23 cellular contexts compared by ENCODE assay signal in genomic region chr6:33720998-33721397, GRCh38. TPM values are rescaled to one million over a fixed set of nuclear protein-coding genes. Genes with fewer than 3 reads are reported as not detected.
DNase-seq lines count a peak whose midpoint lies in the region; ATAC-seq and TF ChIP-seq lines count a peak whose summit lies in the region.
"Had no signal": no experiment of that assay in that cellular context is flagged by ENCODE, and none has a peak within 500 bp of the region (broad histone marks: within the 10 kb centered on the region; RNA-seq: fewer than 3 reads in every experiment).

No MANE protein-coding gene starts in this region.

- intact Hi-C loops in ovary (cut with DNase I), result no loop called here

- no peaks in the 10 kb centered on the region for H3K36me3 ChIP-seq in ovary
- H3K36me3 ChIP-seq: ascending aorta, BLaER1, Peyer's patch, tibial artery had no signal

- DNase-seq in DMS153 (lab: John Stamatoyannopoulos, UW) (peak; percentile 14), DMS153 treated with DMSO at 0.1 percent for 48 hours (lab: John Stamatoyannopoulos, UW; ENCODE audit: unreplicated experiment) (no peak), NCI-H146 treated with DMSO at 0.1 percent for 48 hours (lab: John Stamatoyannopoulos, UW; ENCODE audit: unreplicated experiment) (peak; percentile 18), left lobe of liver (ENCODE audit: low spot score) (no peak), epidermal melanocyte (ENCODE audit: insufficient read length, low spot score) (no peak), T-helper 2 cell (no peak), ovary (no peak)
- peak; percentile 27 for DNase-seq in stimulated activated naive B cell treated with anti-CD40 and anti-IgM and Interleukin-4, amounts not matched to agents 10 μg/mL and 1 μg/mL and 100 μg/mL, for 72 hours
- DNase-seq: activated naive CD4-positive, alpha-beta T cell treated with anti-CD3 and anti-CD28 coated beads, Interleukin-2, amount 50 U/mL, for 16 hours; activated T-cell treated with anti-CD3 and anti-CD28 coated beads, Interleukin-2, amount 50 U/mL, for 48 hours; cerebellar nuclear complex; DMS 273 treated with DMSO at 0.1 percent for 48 hours; glutamatergic neuron; left ventricle myocardium inferior; NCI-H1105; NCI-H524 treated with DMSO at 0.1 percent for 48 hours; Peyer's patch; retina; tibial artery had no signal

- H3K27ac Mint-ChIP-seq in stimulated activated naive B cell treated with anti-CD40 and anti-IgM and Interleukin-4, amounts not matched to agents 10 μg/mL and 1 μg/mL and 100 μg/mL, for 72 hours, result no peak overlapping the region

- WGBS in ovary, 3 donors, result 85 to 93% (median 88%) methylated on average over 1 of the region's 1 CpG

- no peak for TF ChIP-seq POLR2A in ovary (IDR thresholded peaks at IDR 0.05)

- no peak for TF ChIP-seq EP300 in ovary (IDR thresholded peaks at IDR 0.05)

- no peak for TF ChIP-seq CTCF in ovary (IDR thresholded peaks at IDR 0.05)

- H3K27ac ChIP-seq in ovary, result no peak overlapping the region
- H3K27ac ChIP-seq: ascending aorta, BLaER1, KMS-11, tibial artery had no signal

- peak; percentile 3 for ATAC-seq in left lobe of liver
- peak; percentile 85 to 86 for ATAC-seq in stimulated activated naive B cell treated with anti-CD40 and anti-IgM and Interleukin-4, amounts not matched to agents 10 μg/mL and 1 μg/mL and 100 μg/mL, for 72 hours (replicated peaks)
- ATAC-seq: activated CD4-positive, CD25-positive, alpha-beta regulatory T cell treated with anti-CD3 and anti-CD28 coated beads, Interleukin-2, amount 50 U/mL, for 24 hours had no signal

- no peak overlapping the region for H3K4me3 ChIP-seq in ovary
- H3K4me3 ChIP-seq: ascending aorta, BLaER1, left ventricle myocardium inferior, Peyer's patch, tibial artery had no signal

- peaks cover 4% of the 10 kb centered on the region for H3K4me1 ChIP-seq in ovary (ENCODE audit: insufficient read depth)

- no peak overlapping the region for H3K4me3 Mint-ChIP-seq in stimulated activated naive B cell treated with anti-CD40 and anti-IgM and Interleukin-4, amounts not matched to agents 10 μg/mL and 1 μg/mL and 100 μg/mL, for 72 hours

- no peaks in the 10 kb centered on the region for H3K9me3 Mint-ChIP-seq in stimulated activated naive B cell treated with anti-CD40 and anti-IgM and Interleukin-4, amounts not matched to agents 10 μg/mL and 1 μg/mL and 100 μg/mL, for 72 hours

- peaks cover 6 to 11% of the 10 kb centered on the region in 2 donors for H3K27me3 Mint-ChIP-seq in stimulated activated naive B cell treated with anti-CD40 and anti-IgM and Interleukin-4, amounts not matched to agents 10 μg/mL and 1 μg/mL and 100 μg/mL, for 72 hours

- peaks cover 24 to 37% of the 10 kb centered on the region in 2 donors for H3K4me1 Mint-ChIP-seq in stimulated activated naive B cell treated with anti-CD40 and anti-IgM and Interleukin-4, amounts not matched to agents 10 μg/mL and 1 μg/mL and 100 μg/mL, for 72 hours

- H3K27me3 ChIP-seq in ovary, result no peaks in the 10 kb centered on the region
- H3K27me3 ChIP-seq: ascending aorta, BLaER1, Peyer's patch, tibial artery had no signal

- H3K9me3 ChIP-seq in ovary, result no peaks in the 10 kb centered on the region
- H3K9me3 ChIP-seq: ascending aorta, BLaER1, left ventricle myocardium inferior, Peyer's patch, tibial artery had no signal

- H3K36me3 Mint-ChIP-seq in stimulated activated naive B cell treated with anti-CD40 and anti-IgM and Interleukin-4, amounts not matched to agents 10 μg/mL and 1 μg/mL and 100 μg/mL, for 72 hours, result no peaks in the 10 kb centered on the region

RNA-seq across cellular contexts. Expression of gene UQCC2, which starts 9.5 kb away (rescaled TPM):
- total RNA-seq in left lobe of liver, result 34.9 TPM
- total RNA-seq in ovary, result 10 to 100 TPM in 6 of 7 donors, 1 to 10 TPM in 1; 9.1 to 65.2 (median 38.0) TPM
- polyA plus RNA-seq in ovary, result 10 to 100 TPM; 28.7 to 52.4 TPM

RNA-seq across cellular contexts. Expression of gene IP6K3, which starts 25.7 kb away (rescaled TPM):
- total RNA-seq in left lobe of liver (4.1 TPM), ovary (1 to 10 TPM in 1 of 7 donors, under 1 TPM in 4, not detected in 2; 0.24 to 1.1 (median 0.43) TPM)
- polyA plus RNA-seq in ovary, result under 1 TPM; 0.11 to 0.22 TPM
- total RNA-seq: ascending aorta had no signal

Comparison
In these comparisons a context has a peak if more than half of its experiments do, and no peak if none do; other contexts are left out.
1. DNase-seq: peak in DMS153 (single experiment), NCI-H146 treated with DMSO at 0.1 percent for 48 hours (single experiment) and stimulated activated naive B cell treated with anti-CD40 and anti-IgM and Interleukin-4, amounts not matched to agents 10 μg/mL and 1 μg/mL and 100 μg/mL, for 72 hours (single experiment); none in DMS153 treated with DMSO at 0.1 percent for 48 hours (single experiment), left lobe of liver (single experiment), epidermal melanocyte (single experiment), T-helper 2 cell (0 of 5) and ovary (0 of 5).